Comparison of ENCODE assay signal across 18 cellular contexts in genomic region chr11:21820176-21820575, GRCh38.
DNase-seq lines count a peak whose midpoint lies in the region; ATAC-seq and TF ChIP-seq lines count a peak whose summit lies in the region.
"Had no signal": no experiment of that assay in that cellular context is flagged by ENCODE, and none has a peak within 500 bp of the region (broad histone marks: within the 10 kb centered on the region; RNA-seq: fewer than 3 reads in every experiment).

No MANE protein-coding gene starts in this region.

- no peak for TF ChIP-seq CTCF in CD14-positive monocyte (IDR thresholded peaks at IDR 0.05)

- H3K27ac Mint-ChIP-seq in CD14-positive monocyte: no peak overlapping the region
- H3K27ac Mint-ChIP-seq: B cell; CD4-positive, alpha-beta memory T cell; CD4-positive, CD25-positive, alpha-beta regulatory T cell; CD8-positive, alpha-beta memory T cell had no signal

- H3K36me3 Mint-ChIP-seq in CD14-positive monocyte: no peaks in the 10 kb centered on the region
- H3K36me3 Mint-ChIP-seq: CD4-positive, alpha-beta memory T cell; CD4-positive, CD25-positive, alpha-beta regulatory T cell; CD8-positive, alpha-beta memory T cell had no signal

- H3K9me3 Mint-ChIP-seq in CD14-positive monocyte: peaks cover 0 to 5% (median 0%) of the 10 kb centered on the region in 7 donors

- peaks cover 0 to 3% (median 0%) of the 10 kb centered on the region in 3 donors for H3K27me3 Mint-ChIP-seq in CD14-positive monocyte (ENCODE audit: low read depth in 3 of 3)
- H3K27me3 Mint-ChIP-seq: B cell; CD4-positive, alpha-beta memory T cell; CD4-positive, CD25-positive, alpha-beta regulatory T cell; CD8-positive, alpha-beta memory T cell had no signal

- peak; percentile 51 for DNase-seq in NCI-H146 (lab: John Stamatoyannopoulos, UW)
- DNase-seq in NCI-H1930 (lab: John Stamatoyannopoulos, UW): peak; percentile 55 to 56
- DNase-seq in NCI-H82 treated with DMSO at 0.1 percent for 48 hours (lab: John Stamatoyannopoulos, UW; ENCODE audit: unreplicated experiment): peak; percentile 40
- DNase-seq in NCI-H345 treated with DMSO at 0.1 percent for 48 hours (lab: John Stamatoyannopoulos, UW; ENCODE audit: unreplicated experiment): no peak
- no peak for DNase-seq in NCI-H2029 (lab: John Stamatoyannopoulos, UW)
- DNase-seq in CD14-positive monocyte (ENCODE audit: low spot score): no peak
- DNase-seq: AML-193; Caco-2; Calu3; CD4-positive, alpha-beta memory T cell; CD4-positive, CD25-positive, alpha-beta regulatory T cell; CD8-positive, alpha-beta memory T cell; DMS79 treated with DMSO at 0.1 percent for 48 hours; GF-D8 had no signal

- ATAC-seq in SK-N-SH treated with all-trans-retinoic acid at 6 μM for 48 hours (no peak), HG02588 (IDR thresholded peaks at IDR 0.05; ENCODE audit: unreplicated experiment) (no peak)
- ATAC-seq: A549 had no signal

- H3K4me1 Mint-ChIP-seq in CD14-positive monocyte: no peaks in the 10 kb centered on the region
- H3K4me1 Mint-ChIP-seq: B cell; CD4-positive, alpha-beta memory T cell; CD4-positive, CD25-positive, alpha-beta regulatory T cell; CD8-positive, alpha-beta memory T cell had no signal

- intact Hi-C loops in CD14-positive monocyte (cut with micrococcal nuclease): no loop called here

- H3K4me3 Mint-ChIP-seq in CD14-positive monocyte: no peak overlapping the region
- H3K4me3 Mint-ChIP-seq: B cell; CD4-positive, alpha-beta memory T cell; CD4-positive, CD25-positive, alpha-beta regulatory T cell; CD8-positive, alpha-beta memory T cell had no signal

TF ChIP-seq in SK-N-SH treated with all-trans-retinoic acid at 6 μM for 48 hours, 23 proteins besides CTCF, POLR2A, EP300 and RAD21:
- peak; percentile 29; the same call in 1 of the 2 replicates for TF ChIP-seq TCF4 (CRISPR knock-in tag; IDR thresholded peaks at IDR 0.05; ENCODE audit: borderline replicate concordance)
- TF ChIP-seq ZC3H10 (CRISPR knock-in tag; IDR thresholded peaks at IDR 0.05): no peak

Comparison
In these comparisons a context has a peak if more than half of its experiments do, and no peak if none do; other contexts are left out.
1. DNase-seq: peak in NCI-H146 (single experiment), NCI-H1930 (2 of 2) and NCI-H82 treated with DMSO at 0.1 percent for 48 hours (single experiment); none in NCI-H345 treated with DMSO at 0.1 percent for 48 hours (single experiment), NCI-H2029 (single experiment) and CD14-positive monocyte (single experiment).